1 cellular context compared by ENCODE assay signal in the genomic region with DNA sequence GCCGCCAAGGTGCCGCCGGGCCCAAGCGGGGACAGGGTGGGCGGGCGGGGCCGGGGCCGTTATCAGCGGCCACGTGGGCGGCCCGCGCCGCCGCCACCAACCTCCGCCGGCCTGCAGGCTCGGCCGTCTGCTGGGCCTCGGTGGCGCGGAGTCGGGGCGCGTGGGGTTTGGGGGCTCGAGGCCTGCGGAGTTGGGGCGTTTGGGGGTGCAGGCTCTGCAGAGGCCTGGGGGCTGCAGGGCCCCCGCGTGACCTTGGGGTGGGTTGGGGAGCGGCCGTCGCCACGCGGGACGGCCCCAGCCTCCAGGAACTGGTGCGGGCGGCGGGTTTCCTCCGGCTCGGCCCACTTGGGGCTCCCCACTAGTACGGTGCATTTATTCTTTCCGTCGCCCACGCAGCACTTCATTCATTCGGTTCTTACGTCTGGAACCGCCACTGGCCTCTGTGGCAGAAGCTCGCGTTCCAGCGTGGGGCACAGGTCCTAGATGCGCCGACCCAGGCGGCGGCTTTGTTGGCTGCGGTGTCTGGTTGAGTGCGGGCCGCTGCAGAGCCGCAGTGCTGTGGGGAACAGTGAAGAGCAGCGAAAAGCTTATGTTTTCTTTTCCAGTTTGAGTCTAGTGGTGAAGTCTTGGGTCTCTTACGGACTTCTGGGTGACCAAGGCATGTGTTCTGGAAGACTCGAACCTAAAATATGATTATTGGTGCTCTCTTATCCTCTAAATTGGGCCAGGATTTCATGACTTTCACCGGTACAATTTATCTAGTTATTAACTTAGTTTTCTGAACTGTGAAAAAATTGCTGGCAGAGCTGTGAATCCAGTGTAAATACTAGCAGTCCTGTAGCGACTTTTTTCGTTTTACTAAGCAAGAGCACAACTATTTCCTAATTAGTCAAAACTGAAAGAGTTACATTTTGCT.
TF ChIP-seq lines count a peak whose summit lies in the region.

No MANE protein-coding gene starts in this region.

TF ChIP-seq in HepG2, 621 proteins besides CTCF, POLR2A, EP300 and RAD21 (continued from another document):
- TF ChIP-seq KMT2A (CRISPR knock-in tag; IDR thresholded peaks at IDR 0.05) (peak; percentile 19; the same call in 1 of the 2 replicates), ZNF615 (CRISPR knock-in tag; IDR thresholded peaks at IDR 0.05; ENCODE audit: borderline replicate concordance) (0 out of 2 replicates have a peak, but pooled peaks have one; percentile 48), ZSCAN31 (CRISPR knock-in tag; IDR thresholded peaks at IDR 0.05; ENCODE audit: low read depth) (0 out of 2 replicates have a peak, but pooled peaks have one; percentile 4), ZNF121 (CRISPR knock-in tag; IDR thresholded peaks at IDR 0.05) (0 out of 2 replicates have a peak, but pooled peaks have one; percentile 44)
